10 cellular contexts compared by ENCODE assay signal in the genomic region with DNA sequence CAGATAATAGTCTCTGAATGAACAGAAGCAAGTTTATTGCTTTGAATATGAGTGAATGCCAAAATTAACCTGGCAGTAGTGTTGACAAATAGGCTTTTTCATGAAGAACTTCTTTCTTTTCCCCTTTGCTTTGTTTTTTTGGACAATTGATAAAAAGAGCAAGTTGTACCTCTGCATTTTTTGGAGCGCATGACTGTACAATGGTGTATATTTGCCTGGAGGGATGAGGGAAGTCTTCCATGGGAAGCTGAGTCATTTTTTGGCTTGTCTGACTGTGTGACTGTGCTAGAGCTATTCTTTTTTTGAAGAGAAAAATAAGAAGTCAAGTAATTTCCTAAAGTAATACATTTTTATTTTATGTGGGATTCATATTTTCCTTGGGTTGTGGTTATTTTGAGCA.
DNase-seq lines count a peak whose midpoint lies in the region; ATAC-seq and TF ChIP-seq lines count a peak whose summit lies in the region.
"Had no signal": no experiment of that assay in that cellular context is flagged by ENCODE, and none has a peak within 500 bp of the region (broad histone marks: within the 10 kb centered on the region; RNA-seq: fewer than 3 reads in every experiment).

No MANE protein-coding gene starts in this region.

- H3K4me2 ChIP-seq in parathyroid adenoma (ENCODE audit: low read length): no peak overlapping the region

- H3K4me3 ChIP-seq in SK-N-MC (no peak overlapping the region), fibroblast of mammary gland (ENCODE audit: control insufficient read depth, low read depth, low read length) (no peak overlapping the region), parathyroid adenoma (ENCODE audit: low read depth, low read length) (no peak overlapping the region)

- no peak overlapping the region for H2AFZ ChIP-seq in parathyroid adenoma

- H3K36me3 ChIP-seq in SK-N-MC (ENCODE audit: insufficient read depth, low read length) (no peaks in the 10 kb centered on the region), parathyroid adenoma (ENCODE audit: control insufficient read depth, insufficient read depth, low read length) (no peaks in the 10 kb centered on the region)

- peak; percentile 67 for DNase-seq in CD1c-positive myeloid dendritic cell (ENCODE audit: extremely low spot score)
- DNase-seq in SK-N-MC (ENCODE audit: low read depth, low spot score): no peak
- peak; percentile 91 for DNase-seq in fibroblast of mammary gland (ENCODE audit: low read depth)
- DNase-seq in COLO668 (lab: John Stamatoyannopoulos, UW; ENCODE audit: unreplicated experiment): no peak
- DNase-seq in NK-92 treated with Interleukin-12 subunit alpha and Interleukin-12 subunit beta, amount 100 ng/mL, for 24 hours (lab: John Stamatoyannopoulos, UW): no peak
- DNase-seq: NCI-H82 had no signal

- no peaks in the 10 kb centered on the region for H3K4me1 ChIP-seq in parathyroid adenoma

- no peak for TF ChIP-seq CTCF in fibroblast of mammary gland (conservative IDR thresholded peaks at IDR 0.05; ENCODE audit: control insufficient read depth, insufficient read depth, low read depth, low read length)
- no peak for TF ChIP-seq CTCF in parathyroid adenoma (IDR thresholded peaks at IDR 0.05)

- no peaks in the 10 kb centered on the region for H3K79me2 ChIP-seq in parathyroid adenoma

- H3K27ac ChIP-seq in SK-N-MC: peak overlapping the region; percentile 35; the same call in 1 of the 2 replicates
- peak overlapping the region; percentile 4 for H3K27ac ChIP-seq in parathyroid adenoma
- H3K27ac ChIP-seq: HL-60 had no signal

- no peak overlapping the region for H3K9ac ChIP-seq in SK-N-MC (ENCODE audit: insufficient read length)
- H3K9ac ChIP-seq in parathyroid adenoma: no peak overlapping the region

- H3K27me3 ChIP-seq in parathyroid adenoma (ENCODE audit: control insufficient read depth, insufficient read depth, low read length): no peaks in the 10 kb centered on the region

- ATAC-seq in HG03457 (IDR thresholded peaks at IDR 0.05; ENCODE audit: unreplicated experiment) (no peak), HG02973 (IDR thresholded peaks at IDR 0.05; ENCODE audit: unreplicated experiment) (no peak)

- no peaks in the 10 kb centered on the region for H3K9me3 ChIP-seq in SK-N-MC (ENCODE audit: low read depth, low read length)
- no peaks in the 10 kb centered on the region for H3K9me3 ChIP-seq in parathyroid adenoma (ENCODE audit: control insufficient read depth, low read length)

Comparison
In these comparisons a context has a peak if more than half of its experiments do, and no peak if none do; other contexts are left out.
1. DNase-seq: peak in CD1c-positive myeloid dendritic cell (single experiment) and fibroblast of mammary gland (single experiment); none in SK-N-MC (single experiment), COLO668 (single experiment) and NK-92 treated with Interleukin-12 subunit alpha and Interleukin-12 subunit beta, amount 100 ng/mL, for 24 hours (single experiment).